In genomic region chr2:164182116-164182637, GRCh38 we compare ENCODE assay signal across 28 cellular contexts.
"Had no signal": no experiment of that assay in that cellular context is flagged by ENCODE, and none has a peak within 500 bp of the region (broad histone marks: within the 10 kb centered on the region; RNA-seq: fewer than 3 reads in every experiment).

No MANE protein-coding gene starts in this region.

- H3K4me3 Mint-ChIP-seq: activated naive CD8-positive, alpha-beta T cell; activated T-cell treated with anti-CD3 and anti-CD28 coated beads, Interleukin-2, amount 50 U/mL, for 72 hours; effector memory CD8-positive, alpha-beta T cell; nephron; T-helper 2 cell treated with Interferon-gamma antibody and Interleukin-4, amounts not matched to agents 5 μg/mL and 100 μg/mL, for 36 hours had no signal

- DNase-seq: activated CD4-positive, alpha-beta T cell treated with anti-CD3 and anti-CD28 coated beads for 4 hours; activated CD4-positive, alpha-beta T cell treated with anti-CD3 and anti-CD28 coated beads, Interleukin-2, amount 50 U/mL, for 4 hours; activated naive CD4-positive, alpha-beta T cell treated with Interleukin-2 at 50 U/mL for 16 hours; activated T-cell treated with anti-CD3 and anti-CD28 coated beads for 4 hours; activated T-cell treated with anti-CD3 and anti-CD28 coated beads, Interleukin-2, amount 50 U/mL, for 72 hours; cerebellar nuclear complex; colonic mucosa; dorsolateral prefrontal cortex; effector memory CD8-positive, alpha-beta T cell; foreskin fibroblast; heart left ventricle; hypothalamus; left ventricle myocardium inferior; ovary; right lobe of liver; stimulated activated CD4-positive, alpha-beta T cell treated with anti-CD3 and anti-CD28 coated beads, Interleukin-2, amount 100 ng/mL, for 48 hours; stimulated activated naive CD8-positive, alpha-beta T cell treated with anti-CD3 and anti-CD28 coated beads, Interleukin-15, Interleukin-2, amounts not matched to agents 100 U/mL and 50 U/mL, for 24 hours; T-helper 1 cell; testis; transverse colon; uterus had no signal

- H3K27ac Mint-ChIP-seq: activated naive CD8-positive, alpha-beta T cell; activated T-cell treated with anti-CD3 and anti-CD28 coated beads, Interleukin-2, amount 50 U/mL, for 72 hours; effector memory CD8-positive, alpha-beta T cell; nephron; progenitor cell of endocrine pancreas; T-helper 2 cell treated with Interferon-gamma antibody and Interleukin-4, amounts not matched to agents 5 μg/mL and 100 μg/mL, for 36 hours had no signal

- H3K36me3 Mint-ChIP-seq: activated naive CD8-positive, alpha-beta T cell had no signal

- H3K27ac ChIP-seq: cardiac muscle cell, colonic mucosa, dorsolateral prefrontal cortex, heart left ventricle, left ventricle myocardium inferior, ovary, right lobe of liver, testis, transverse colon, uterus had no signal

- H3K9me3 ChIP-seq: colonic mucosa, ovary, right lobe of liver, testis, transverse colon, uterus had no signal

- H3K4me1 ChIP-seq: colonic mucosa, heart left ventricle, left ventricle myocardium inferior, right lobe of liver, testis, transverse colon, uterus had no signal

- H3K36me3 ChIP-seq: cardiac muscle cell, colonic mucosa, heart left ventricle, left ventricle myocardium inferior, ovary, right lobe of liver, transverse colon, uterus had no signal

- ATAC-seq: activated T-cell treated with anti-CD3 and anti-CD28 coated beads, Interleukin-2, amount 50 U/mL, for 72 hours; effector memory CD8-positive, alpha-beta T cell; esophagus mucosa; heart left ventricle; right lobe of liver; stimulated activated naive CD8-positive, alpha-beta T cell treated with anti-CD3 and anti-CD28 coated beads, Interleukin-15, Interleukin-2, amounts not matched to agents 100 U/mL and 50 U/mL, for 24 hours had no signal

- H3K4me3 ChIP-seq: cardiac muscle cell, colonic mucosa, dorsolateral prefrontal cortex, heart left ventricle, left ventricle myocardium inferior, lung, ovary, right lobe of liver, testis, transverse colon, uterus had no signal

- H3K4me1 Mint-ChIP-seq: nephron had no signal

- H3K27me3 Mint-ChIP-seq: activated naive CD8-positive, alpha-beta T cell; effector memory CD8-positive, alpha-beta T cell had no signal

- H3K27me3 ChIP-seq: cardiac muscle cell, colonic mucosa, heart left ventricle, ovary, right lobe of liver, testis, transverse colon, uterus had no signal
